10 cellular contexts compared by ENCODE assay signal in genomic region chr3:173932624-173933023, GRCh38.
DNase-seq lines count a peak whose midpoint lies in the region; ATAC-seq and TF ChIP-seq lines count a peak whose summit lies in the region.
"Had no signal": no experiment of that assay in that cellular context is flagged by ENCODE, and none has a peak within 500 bp of the region (broad histone marks: within the 10 kb centered on the region; RNA-seq: fewer than 3 reads in every experiment).

No MANE protein-coding gene starts in this region.

- H3K36me3 ChIP-seq in BJ (ENCODE audit: control insufficient read depth, insufficient read depth, low read length) = no peaks in the 10 kb centered on the region

- DNase-seq in BJ (ENCODE audit: low read depth) = peak; percentile 27
- peak; percentile 62 for DNase-seq in HCEC 1CT
- DNase-seq in NCI-H446 treated with DMSO at 0.1 percent for 48 hours (lab: John Stamatoyannopoulos, UW) = peak; percentile 94
- DNase-seq in fibroblast of the aortic adventitia (ENCODE audit: low read depth) = peak; percentile 39
- DNase-seq in SK-N-DZ (ENCODE audit: low spot score) = no peak
- no peak for DNase-seq in NAMALWA (ENCODE audit: low spot score)
- DNase-seq: natural killer cell; stimulated activated naive CD4-positive, alpha-beta T cell had no signal

- H3K4me3 ChIP-seq in BJ (ENCODE audit: low read depth, low read length) (no peak overlapping the region), fibroblast of the aortic adventitia (ENCODE audit: low read depth, low read length) (no peak overlapping the region)

- ATAC-seq in GM19324 (IDR thresholded peaks at IDR 0.05; ENCODE audit: low FRiP score, unreplicated experiment) (no peak), GM21381 (IDR thresholded peaks at IDR 0.05; ENCODE audit: unreplicated experiment) (no peak)
- ATAC-seq: natural killer cell had no signal

- TF ChIP-seq CTCF in BJ (IDR thresholded peaks at IDR 0.05; ENCODE audit: insufficient read depth, low read depth, low read length) (no peak), fibroblast of the aortic adventitia (IDR thresholded peaks at IDR 0.05; ENCODE audit: insufficient read depth, low read length) (no peak)

- CTCF ChIA-PET in BJ (lab: Yijun Ruan, JAX) = interaction anchor here (1.5 kb wide), 1 partner anchor 10 kb away, joined by 5 read pairs; no protein-coding TSS in a partner anchor

- POLR2A ChIA-PET in BJ (lab: Charles Lee) = interaction anchor here (0.6 kb wide), 1 partner anchor 197 kb away, joined by 5 read pairs; no protein-coding TSS in a partner anchor

- H3K27me3 ChIP-seq in BJ (ENCODE audit: control insufficient read depth, insufficient read depth, low read length) = no peaks in the 10 kb centered on the region

Comparison
In these comparisons a context has a peak if more than half of its experiments do, and no peak if none do; other contexts are left out.
1. DNase-seq: peak in BJ (single experiment), HCEC 1CT (single experiment), NCI-H446 treated with DMSO at 0.1 percent for 48 hours (single experiment) and fibroblast of the aortic adventitia (single experiment); none in SK-N-DZ (single experiment) and NAMALWA (single experiment).